Comparison of ENCODE assay signal across 11 cellular contexts in the genomic region with DNA sequence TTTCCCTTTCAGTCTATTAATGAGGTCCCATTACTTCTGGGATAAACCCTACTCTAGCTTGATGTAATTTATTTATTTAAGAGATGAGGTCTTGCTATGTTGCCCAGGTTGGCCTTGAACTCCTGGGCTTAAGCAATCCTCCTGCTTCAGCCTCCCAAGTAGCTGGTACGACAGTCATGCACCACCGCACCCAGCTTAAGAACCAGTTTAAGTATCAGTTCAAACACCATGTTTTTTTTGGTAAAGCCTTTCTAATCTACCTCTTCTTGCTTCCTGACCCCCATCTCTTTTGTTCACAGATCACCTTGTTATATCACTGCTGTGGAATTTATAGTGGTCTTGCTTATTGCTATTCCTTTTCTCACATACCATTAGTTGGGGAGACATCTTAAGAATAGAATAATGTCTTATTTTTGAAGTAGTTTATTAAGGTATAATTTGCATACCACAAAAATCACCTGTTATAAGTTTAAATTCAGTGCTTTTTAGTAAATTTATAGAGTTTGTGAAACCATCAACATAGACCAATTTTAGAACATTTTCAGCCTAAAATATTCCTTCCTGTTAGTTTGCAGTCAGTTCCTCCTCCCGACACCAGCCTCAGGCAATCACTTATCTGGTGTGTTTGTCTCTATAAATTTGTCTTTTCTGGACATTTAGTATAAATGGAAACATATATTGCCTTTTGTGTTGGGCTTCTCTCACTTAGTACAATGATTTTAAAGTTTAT.
DNase-seq lines count a peak whose midpoint lies in the region; ATAC-seq and TF ChIP-seq lines count a peak whose summit lies in the region.
"Had no signal": no experiment of that assay in that cellular context is flagged by ENCODE, and none has a peak within 500 bp of the region (broad histone marks: within the 10 kb centered on the region; RNA-seq: fewer than 3 reads in every experiment).

No MANE protein-coding gene starts in this region.

- no peak overlapping the region for H3K27ac Mint-ChIP-seq in CD8-positive, alpha-beta memory T cell
- no peak overlapping the region for H3K27ac Mint-ChIP-seq in activated naive CD8-positive, alpha-beta T cell treated with anti-CD3 and anti-CD28 coated beads for 36 hours
- H3K27ac Mint-ChIP-seq in endothelial cell (ENCODE audit: unreplicated experiment) = no peak overlapping the region
- H3K27ac Mint-ChIP-seq: endodermal cell; stimulated activated memory B cell treated with anti-CD40 and anti-IgM and Interleukin-4, amounts not matched to agents 10 μg/mL and 1 μg/mL and 100 μg/mL, for 72 hours had no signal

- no peaks in the 10 kb centered on the region for H3K36me3 ChIP-seq in CD8-positive, alpha-beta memory T cell (ENCODE audit: insufficient read depth, low read length)
- H3K36me3 ChIP-seq in prostate gland (no peaks in the 10 kb centered on the region), breast epithelium (no peaks in the 10 kb centered on the region)

- DNase-seq in CD8-positive, alpha-beta memory T cell = no peak
- DNase-seq in activated naive CD8-positive, alpha-beta T cell treated with anti-CD3 and anti-CD28 coated beads for 36 hours = no peak
- DNase-seq in prostate gland (ENCODE audit: low spot score) (no peak), breast epithelium (ENCODE audit: low spot score in 2 of 2) (no peak), endothelial cell (ENCODE audit: low spot score) (no peak)
- DNase-seq: endodermal cell, NCI-H774 had no signal

- H3K27ac ChIP-seq in CD8-positive, alpha-beta memory T cell (ENCODE audit: low read depth, low read length) = peak overlapping the region; percentile 11
- H3K27ac ChIP-seq in prostate gland = no peak overlapping the region
- H3K27ac ChIP-seq in breast epithelium = no peak overlapping the region

- POLR2A ChIA-PET in CD8-positive, alpha-beta memory T cell (lab: Charles Lee) = no interaction called here

- H3K4me1 ChIP-seq in CD8-positive, alpha-beta memory T cell (ENCODE audit: insufficient read depth, low read length) = no peaks in the 10 kb centered on the region
- H3K4me1 ChIP-seq in prostate gland (replicated peaks) (no peaks in the 10 kb centered on the region), breast epithelium (no peaks in the 10 kb centered on the region)

- no peak overlapping the region for H3K4me3 ChIP-seq in CD8-positive, alpha-beta memory T cell (ENCODE audit: low read length)
- no peak overlapping the region for H3K4me3 ChIP-seq in prostate gland
- H3K4me3 ChIP-seq in breast epithelium = no peak overlapping the region

- no peak for TF ChIP-seq CTCF in prostate gland (IDR thresholded peaks at IDR 0.05)
- no peak for TF ChIP-seq CTCF in breast epithelium (IDR thresholded peaks at IDR 0.05)
- TF ChIP-seq CTCF in endothelial cell (IDR thresholded peaks at IDR 0.05; ENCODE audit: unreplicated experiment) = no peak

- no peak overlapping the region for H3K4me3 Mint-ChIP-seq in CD8-positive, alpha-beta memory T cell
- H3K4me3 Mint-ChIP-seq in activated naive CD8-positive, alpha-beta T cell treated with anti-CD3 and anti-CD28 coated beads for 36 hours = no peak overlapping the region
- H3K4me3 Mint-ChIP-seq in endothelial cell (ENCODE audit: unreplicated experiment) = no peak overlapping the region
- H3K4me3 Mint-ChIP-seq: endodermal cell; stimulated activated memory B cell treated with anti-CD40 and anti-IgM and Interleukin-4, amounts not matched to agents 10 μg/mL and 1 μg/mL and 100 μg/mL, for 72 hours had no signal

- no peaks in the 10 kb centered on the region for H3K27me3 ChIP-seq in CD8-positive, alpha-beta memory T cell (ENCODE audit: insufficient read depth, low read length, poor library complexity, severe bottlenecking)
- no peaks in the 10 kb centered on the region for H3K27me3 ChIP-seq in prostate gland (replicated peaks; ENCODE audit: insufficient read depth)
- H3K27me3 ChIP-seq in breast epithelium = no peaks in the 10 kb centered on the region

- ATAC-seq in GM19372 (IDR thresholded peaks at IDR 0.05; ENCODE audit: low read depth, unreplicated experiment) (peak; percentile 21), HG02763 (IDR thresholded peaks at IDR 0.05; ENCODE audit: unreplicated experiment) (peak; percentile 12), HG03521 (IDR thresholded peaks at IDR 0.05; ENCODE audit: unreplicated experiment) (peak; percentile 16)

- intact Hi-C loops in prostate gland (cut with DNase I) = no loop called here
- intact Hi-C loops in breast epithelium (cut with DNase I; ENCODE audit: low total_unique reads) = no loop called here

- no peaks in the 10 kb centered on the region for H3K9me3 ChIP-seq in CD8-positive, alpha-beta memory T cell (ENCODE audit: low read length)
- no peaks in the 10 kb centered on the region for H3K9me3 ChIP-seq in prostate gland
- H3K9me3 ChIP-seq in breast epithelium = no peaks in the 10 kb centered on the region

- TF ChIP-seq POLR2A in prostate gland (IDR thresholded peaks at IDR 0.05) (no peak), breast epithelium (IDR thresholded peaks at IDR 0.05) (no peak)

- no peaks in the 10 kb centered on the region for H3K4me1 Mint-ChIP-seq in CD8-positive, alpha-beta memory T cell
- H3K4me1 Mint-ChIP-seq in activated naive CD8-positive, alpha-beta T cell treated with anti-CD3 and anti-CD28 coated beads for 36 hours = no peaks in the 10 kb centered on the region
- H3K4me1 Mint-ChIP-seq in endothelial cell (ENCODE audit: unreplicated experiment) = no peaks in the 10 kb centered on the region

- peaks cover 0 to 12% (median 1%) of the 10 kb centered on the region in 3 donors for H3K36me3 Mint-ChIP-seq in CD8-positive, alpha-beta memory T cell
- no peaks in the 10 kb centered on the region for H3K36me3 Mint-ChIP-seq in activated naive CD8-positive, alpha-beta T cell treated with anti-CD3 and anti-CD28 coated beads for 36 hours
- no peaks in the 10 kb centered on the region for H3K36me3 Mint-ChIP-seq in endothelial cell (ENCODE audit: low read depth, unreplicated experiment)
- H3K36me3 Mint-ChIP-seq: stimulated activated memory B cell treated with anti-CD40 and anti-IgM and Interleukin-4, amounts not matched to agents 10 μg/mL and 1 μg/mL and 100 μg/mL, for 72 hours had no signal

- CTCF ChIA-PET in CD8-positive, alpha-beta memory T cell (lab: Charles Lee) = no interaction called here

- H3K27me3 Mint-ChIP-seq in CD8-positive, alpha-beta memory T cell = peaks cover 3 to 11% of the 10 kb centered on the region in 2 donors
- peaks cover 4% of the 10 kb centered on the region for H3K27me3 Mint-ChIP-seq in activated naive CD8-positive, alpha-beta T cell treated with anti-CD3 and anti-CD28 coated beads for 36 hours
- no peaks in the 10 kb centered on the region for H3K27me3 Mint-ChIP-seq in endothelial cell (ENCODE audit: unreplicated experiment)

- 77% methylated on average over 3 of the region's 3 CpGs for WGBS in prostate gland

- H3K9me3 Mint-ChIP-seq in CD8-positive, alpha-beta memory T cell = peaks cover 0 to 2% (median 0%) of the 10 kb centered on the region in 5 donors
- peaks cover 1% of the 10 kb centered on the region for H3K9me3 Mint-ChIP-seq in activated naive CD8-positive, alpha-beta T cell treated with anti-CD3 and anti-CD28 coated beads for 36 hours
- no peaks in the 10 kb centered on the region for H3K9me3 Mint-ChIP-seq in endothelial cell (ENCODE audit: unreplicated experiment)
